ENCODE assay signal across 8 cellular contexts in genomic region chr1:150283260-150283659, GRCh38. TPM values are rescaled to one million over a fixed set of nuclear protein-coding genes. Genes with fewer than 3 reads are reported as not detected.
A peak's percentile ranks its signal among the peaks of the same experiment; 100 is the strongest.
DNase-seq lines count a peak whose midpoint lies in the region; ATAC-seq and TF ChIP-seq lines count a peak whose summit lies in the region.
"Had no signal": no experiment of that assay in that cellular context is flagged by ENCODE, and none has a peak within 500 bp of the region (broad histone marks: within the 10 kb centered on the region; RNA-seq: fewer than 3 reads in every experiment).

No MANE protein-coding gene starts in this region.

- H2BK20ac ChIP-seq in H9 (ENCODE audit: low read depth, low read length, poor library complexity, severe bottlenecking) = no peak overlapping the region

- H3K27ac Mint-ChIP-seq in H9 = no peak overlapping the region

- H2BK12ac ChIP-seq in H9 (ENCODE audit: insufficient read length, low read depth, low read length) = no peak overlapping the region

- H3K9me3 Mint-ChIP-seq in H9 = no peaks in the 10 kb centered on the region; a peak in 2 of 5 replicates

- no peak overlapping the region for H3T11ph ChIP-seq in H9 (ENCODE audit: low read length)

- DNase-seq in H9 = no peak
- no peak for DNase-seq in WERI-Rb-1
- no peak for DNase-seq in hepatocyte (ENCODE audit: low spot score)
- no peak for DNase-seq in HAP-1 (ENCODE audit: low spot score in 2 of 2)
- DNase-seq in iPS-NIHi11 (ENCODE audit: low spot score) = no peak
- DNase-seq: SW 1271 had no signal

- H3K27me3 Mint-ChIP-seq in H9 (ENCODE audit: low read depth) = peaks cover 18% of the 10 kb centered on the region

- H4K91ac ChIP-seq in H9 (ENCODE audit: insufficient read length, low read depth, low read length) = no peak overlapping the region

- no peak overlapping the region for H2BK5ac ChIP-seq in H9 (ENCODE audit: insufficient read length, low read length)

- H3K4me2 ChIP-seq in H9 (ENCODE audit: insufficient read depth, insufficient read length, low read length) = peak overlapping the region; percentile 75
- peak overlapping the region; percentile 84 for H3K4me2 ChIP-seq in hepatocyte
- H3K4me2 ChIP-seq in skeletal muscle satellite cell (ENCODE audit: low read length) = peak overlapping the region; percentile 84

- no peak overlapping the region for H2BK15ac ChIP-seq in H9 (ENCODE audit: low read depth, low read length)

- no peak overlapping the region for H4K5ac ChIP-seq in H9 (ENCODE audit: insufficient read length, low read depth, low read length)

- H3K23ac ChIP-seq in H9 (ENCODE audit: insufficient read length, low read depth, low read length) = no peak overlapping the region

- in situ Hi-C loops in HAP-1 (cut with MboI; ENCODE audit: low sequenced_read_pairs) = no loop called here

- no peak overlapping the region for H3K14ac ChIP-seq in H9 (ENCODE audit: insufficient read depth, low read length)

- H2AFZ ChIP-seq in H9 (ENCODE audit: low read length) (no peak overlapping the region), hepatocyte (no peak overlapping the region)

- H3K27ac ChIP-seq in H9 (ENCODE audit: insufficient read length, low read depth, low read length) (no peak overlapping the region), WERI-Rb-1 (no peak overlapping the region), hepatocyte (no peak overlapping the region)

- peaks cover 22 to 27% of the 10 kb centered on the region in 2 experiments for H3K4me1 Mint-ChIP-seq in H9

- H3K9me2 ChIP-seq in hepatocyte (replicated peaks; ENCODE audit: insufficient read depth) = no peaks in the 10 kb centered on the region

- H3K79me1 ChIP-seq in H9 (ENCODE audit: insufficient read depth, low read depth, low read length, poor library complexity, severe bottlenecking) = no peaks in the 10 kb centered on the region

- H2AK5ac ChIP-seq in H9 (ENCODE audit: insufficient read length, low read length) = no peak overlapping the region

- H3K4ac ChIP-seq in H9 (ENCODE audit: low read depth, low read length) = no peak overlapping the region

- H3K4me1 ChIP-seq in H9 (ENCODE audit: insufficient read depth, low read length) (no peaks in the 10 kb centered on the region), hepatocyte (ENCODE audit: insufficient read depth) (no peaks in the 10 kb centered on the region), skeletal muscle satellite cell (ENCODE audit: control insufficient read depth, insufficient read depth, low read length) (peaks cover 18% of the 10 kb centered on the region), HAP-1 (no peaks in the 10 kb centered on the region)

- peaks cover 8 to 39% (median 30%) of the 10 kb centered on the region in 3 experiments for H3K36me3 Mint-ChIP-seq in H9 (ENCODE audit: insufficient read depth in 1 of 3, low read depth in 3 of 3)

- ATAC-seq in GM18868 (IDR thresholded peaks at IDR 0.05; ENCODE audit: unreplicated experiment) = no peak

- peaks cover 17% of the 10 kb centered on the region for H3K23me2 ChIP-seq in H9 (ENCODE audit: insufficient read length, low read depth, low read length, poor library complexity, severe bottlenecking)

- H3K9me3 ChIP-seq in H9 (ENCODE audit: control insufficient read depth, low read depth, low read length) (no peaks in the 10 kb centered on the region), WERI-Rb-1 (ENCODE audit: severe bottlenecking) (no peaks in the 10 kb centered on the region), hepatocyte (ENCODE audit: low read depth) (no peaks in the 10 kb centered on the region), skeletal muscle satellite cell (replicated peaks; ENCODE audit: low read length) (no peaks in the 10 kb centered on the region), HAP-1 (no peaks in the 10 kb centered on the region)

- no peak overlapping the region for H4K8ac ChIP-seq in H9 (replicated peaks; ENCODE audit: insufficient read length, low read depth, low read length)

- H4K20me1 ChIP-seq in H9 (ENCODE audit: control insufficient read depth, insufficient read depth, insufficient read length) = peaks cover 3% of the 10 kb centered on the region
- no peaks in the 10 kb centered on the region for H4K20me1 ChIP-seq in hepatocyte (ENCODE audit: insufficient read depth, poor library complexity, severe bottlenecking)

- no peak overlapping the region for H2BK120ac ChIP-seq in H9 (ENCODE audit: low read depth, low read length, poor library complexity, severe bottlenecking)

- H3K56ac ChIP-seq in H9 (ENCODE audit: insufficient read length, low read depth, low read length) = no peak overlapping the region

- WGBS in H9 (ENCODE audit: extremely low coverage, insufficient read length, low lambda C conversion rate) = no CpG with 5 or more reads among the region's 12 CpGs
- 93% methylated on average over 12 of the region's 12 CpGs for WGBS in hepatocyte (ENCODE audit: low lambda C conversion rate, missing lambda C conversion rate)

- H3K27me3 ChIP-seq in H9 (ENCODE audit: insufficient read depth, low read length) (no peaks in the 10 kb centered on the region), WERI-Rb-1 (ENCODE audit: insufficient read depth, low read depth, severe bottlenecking) (no peaks in the 10 kb centered on the region), hepatocyte (no peaks in the 10 kb centered on the region), skeletal muscle satellite cell (ENCODE audit: control insufficient read depth, insufficient read depth, low read length) (no peaks in the 10 kb centered on the region), HAP-1 (ENCODE audit: low read depth) (peaks cover 7% of the 10 kb centered on the region; the same call in 1 of the 2 replicates)

- peak overlapping the region; percentile 84 to 95 for H3K4me3 Mint-ChIP-seq in H9

- H3K4me3 ChIP-seq in WERI-Rb-1 (ENCODE audit: low read depth, low read length) = peak overlapping the region; percentile 52
- H3K4me3 ChIP-seq in hepatocyte = no peak overlapping the region
- H3K4me3 ChIP-seq in skeletal muscle satellite cell (ENCODE audit: low read length) = no peak overlapping the region
- H3K4me3 ChIP-seq in HAP-1 = no peak overlapping the region

- H3K9ac ChIP-seq in H9 (ENCODE audit: extremely low read depth, insufficient read length, low read length) (no peak overlapping the region), skeletal muscle satellite cell (ENCODE audit: low read depth, low read length) (no peak overlapping the region)

- H3K79me2 ChIP-seq in H9 (ENCODE audit: insufficient read depth, low read length) (no peaks in the 10 kb centered on the region), hepatocyte (no peaks in the 10 kb centered on the region)

- no peak overlapping the region for H3K18ac ChIP-seq in H9 (ENCODE audit: insufficient read length, low read depth, low read length)

- H3K36me3 ChIP-seq in WERI-Rb-1 (no peaks in the 10 kb centered on the region), hepatocyte (replicated peaks; ENCODE audit: insufficient read depth, low read depth) (no peaks in the 10 kb centered on the region), skeletal muscle satellite cell (ENCODE audit: insufficient read depth, low read length) (no peaks in the 10 kb centered on the region), HAP-1 (replicated peaks) (no peaks in the 10 kb centered on the region)

- no peak for TF ChIP-seq CTCF in H9 (conservative IDR thresholded peaks at IDR 0.05)
- TF ChIP-seq CTCF in WERI-Rb-1 (IDR thresholded peaks at IDR 0.05; ENCODE audit: low read depth, low read length) = no peak
- TF ChIP-seq CTCF in hepatocyte (IDR thresholded peaks at IDR 0.05; ENCODE audit: poor library complexity) = no peak

RNA-seq across cellular contexts. Expression of gene CIART, which starts 0.9 kb away (rescaled TPM):
- total RNA-seq in H9 (2021) (15.6 TPM in 2 replicates), hepatocyte (1.8 and 3.6 TPM in 2 replicates)
- polyA plus RNA-seq in hepatocyte = 4.4 and 7.1 TPM in 2 replicates
- 1.3 and 4.8 TPM in 2 replicates for total RNA-seq in skeletal muscle satellite cell (2012; rRNA removed)

RNA-seq across cellular contexts. Expression of gene MRPS21, which starts 10.4 kb away (rescaled TPM):
- total RNA-seq in H9 (2021) (113 and 114 TPM in 2 replicates), hepatocyte (41.9 and 43.1 TPM in 2 replicates)
- 82.5 and 88.4 TPM in 2 replicates for polyA plus RNA-seq in hepatocyte
- total RNA-seq in skeletal muscle satellite cell (2012; rRNA removed) = 42.3 and 46.7 TPM in 2 replicates

RNA-seq across cellular contexts. Expression of gene C1orf54, which starts 10.7 kb away (rescaled TPM):
- total RNA-seq in H9 (2021) = 20.8 and 21.3 TPM in 2 replicates
- 11.3 and 15.4 TPM in 2 replicates for total RNA-seq in hepatocyte
- 7.2 and 16.5 TPM in 2 replicates for polyA plus RNA-seq in hepatocyte
- 7.9 and 10.7 TPM in 2 replicates for total RNA-seq in skeletal muscle satellite cell (2012; rRNA removed)

RNA-seq across cellular contexts. Expression of gene APH1A, which starts 14.4 kb away (rescaled TPM):
- total RNA-seq in H9 (2021) (113 and 115 TPM in 2 replicates), hepatocyte (145 and 148 TPM in 2 replicates)
- 52.1 and 54.1 TPM in 2 replicates for polyA plus RNA-seq in hepatocyte
- 82.6 and 85.0 TPM in 2 replicates for total RNA-seq in skeletal muscle satellite cell (2012; rRNA removed)

RNA-seq across cellular contexts. Expression of gene CA14, which starts 25.7 kb away (rescaled TPM):
- total RNA-seq in H9 (2021) (42.0 and 43.2 TPM in 2 replicates), hepatocyte (2.4 and 4.6 TPM in 2 replicates)
- 6.0 and 7.3 TPM in 2 replicates for polyA plus RNA-seq in hepatocyte
- total RNA-seq in skeletal muscle satellite cell (2012; rRNA removed) = not detected in 2 replicates
